In the genomic region with DNA sequence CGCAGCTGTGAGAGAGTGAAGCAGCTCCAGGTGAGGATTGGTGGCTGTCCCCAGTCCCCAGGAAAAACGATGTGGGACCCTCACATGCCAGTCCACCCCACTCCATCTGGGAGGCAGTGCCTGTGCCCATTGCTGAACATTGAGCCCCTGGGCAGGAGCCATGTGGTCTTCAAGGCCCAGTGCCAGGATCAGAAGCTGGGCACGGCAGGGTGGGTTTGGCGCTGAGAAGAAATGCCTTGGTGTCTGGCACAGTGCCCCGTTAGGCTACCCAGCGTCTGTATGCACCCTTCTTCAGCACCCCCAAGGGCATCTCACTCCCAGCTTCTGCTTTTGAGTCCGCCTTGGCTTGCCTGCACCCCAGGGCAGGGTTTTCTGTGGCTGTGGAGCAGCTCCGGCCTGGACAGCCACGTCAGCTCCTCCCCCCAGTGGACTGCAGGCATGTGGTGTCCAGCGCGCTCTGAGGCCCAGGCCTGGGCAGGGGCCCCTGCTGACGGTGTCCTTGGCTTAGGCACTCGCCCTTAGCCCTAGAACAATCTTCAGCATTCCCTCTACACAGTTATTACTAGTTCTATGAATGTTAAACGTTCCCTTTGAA, we compare ENCODE assay signal across 11 cellular contexts. TPM values are rescaled to one million over a fixed set of nuclear protein-coding genes. Genes with fewer than 3 reads are reported as not detected.
A peak's percentile ranks its signal among the peaks of the same experiment; 100 is the strongest.
DNase-seq lines count a peak whose midpoint lies in the region; ATAC-seq and TF ChIP-seq lines count a peak whose summit lies in the region.
"Had no signal": no experiment of that assay in that cellular context is flagged by ENCODE, and none has a peak within 500 bp of the region (broad histone marks: within the 10 kb centered on the region; RNA-seq: fewer than 3 reads in every experiment).

No MANE protein-coding gene starts in this region.

- intact Hi-C loops in tibial artery (cut with DNase I; ENCODE audit: low total_unique reads) = loop anchor here (10.0 kb wide), 1 partner anchor 473 kb away; no protein-coding TSS in a partner anchor

- H3K4me1 ChIP-seq in mesodermal cell (ENCODE audit: control insufficient read depth, insufficient read depth, low read length, poor library complexity, severe bottlenecking) (peaks cover 8% of the 10 kb centered on the region), tibial artery (no peaks in the 10 kb centered on the region)

- H3K27me3 ChIP-seq in tibial artery = no peaks in the 10 kb centered on the region

- ATAC-seq in GM18520 (IDR thresholded peaks at IDR 0.05; ENCODE audit: unreplicated experiment) = no peak
- ATAC-seq: stimulated activated effector memory CD8-positive, alpha-beta T cell treated with anti-CD3 and anti-CD28 coated beads, Interleukin-12 subunit alpha, Interleukin-12 subunit beta, amount 100 ng/mL, for 72 hours had no signal

- WGBS in mesodermal cell (ENCODE audit: insufficient coverage in 2 of 2), 2 experiments = 94 to 97% methylated on average over 9 to 11 of the region's 14 CpGs

- DNase-seq in amygdala (lab: John Stamatoyannopoulos, UW) = peak in 30 of 56 donors; percentile 20 to 84 (median 52)
- peak; percentile 33 for DNase-seq in fibroblast of villous mesenchyme (ENCODE audit: low read depth)
- DNase-seq in tibial artery = peak; percentile 39 to 59
- DNase-seq in NCI-H2196 treated with DMSO at 0.1 percent for 48 hours (lab: John Stamatoyannopoulos, UW; ENCODE audit: unreplicated experiment) = no peak
- no peak for DNase-seq in kidney tubule cell (ENCODE audit: low spot score)
- DNase-seq: activated CD4-positive, alpha-beta T cell treated with anti-CD3 and anti-CD28 coated beads for 1 hour; activated naive CD4-positive, alpha-beta T cell treated with anti-CD3 and anti-CD28 coated beads for 36 hours had no signal

- TF ChIP-seq CTCF in fibroblast of villous mesenchyme (IDR thresholded peaks at IDR 0.05; ENCODE audit: insufficient read depth, low read depth, low read length) = no peak
- no peak for TF ChIP-seq CTCF in tibial artery (IDR thresholded peaks at IDR 0.05)

- H3K9me3 ChIP-seq in mesodermal cell (ENCODE audit: control insufficient read depth, low read length) = peaks cover 4% of the 10 kb centered on the region
- no peaks in the 10 kb centered on the region for H3K9me3 ChIP-seq in tibial artery

- H3K27ac ChIP-seq in mesodermal cell (ENCODE audit: low read depth, low read length, severe bottlenecking) = peak overlapping the region; percentile 80
- no peak overlapping the region for H3K27ac ChIP-seq in tibial artery
- H3K27ac ChIP-seq: epithelial cell of prostate had no signal

- H3K36me3 ChIP-seq in mesodermal cell (ENCODE audit: control insufficient read depth, insufficient read depth, low read length) (peaks cover 43% of the 10 kb centered on the region), tibial artery (peaks cover 21 to 34% (median 22%) of the 10 kb centered on the region in 3 donors)

- no peak overlapping the region for H3K4me3 ChIP-seq in fibroblast of villous mesenchyme (ENCODE audit: low read depth, low read length)
- no peak overlapping the region for H3K4me3 ChIP-seq in mesodermal cell (ENCODE audit: extremely low read depth, insufficient read depth, low read length, poor library complexity, severe bottlenecking)
- H3K4me3 ChIP-seq in tibial artery = no peak overlapping the region

RNA-seq across cellular contexts. Expression of gene RGS12, which starts 28.6 kb away (rescaled TPM):
- total RNA-seq in fibroblast of villous mesenchyme = 11.7 and 13.5 TPM in 2 replicates
- polyA plus RNA-seq in mesodermal cell (2013, experiment 1 of 2) = 31.9 TPM
- polyA plus RNA-seq in mesodermal cell (2013, experiment 2 of 2) = 30.3 TPM

Comparison
In these comparisons a context has a peak if more than half of its experiments do, and no peak if none do; other contexts are left out.
1. DNase-seq: peak in amygdala (30 of 56), fibroblast of villous mesenchyme (single experiment) and tibial artery (2 of 2); none in NCI-H2196 treated with DMSO at 0.1 percent for 48 hours (single experiment) and kidney tubule cell (single experiment).